ENCODE assay signal across 8 cellular contexts in genomic region chr9:112711050-112711689, GRCh38. TPM values are rescaled to one million over a fixed set of nuclear protein-coding genes. Genes with fewer than 3 reads are reported as not detected.
A peak's percentile ranks its signal among the peaks of the same experiment; 100 is the strongest.
DNase-seq lines count a peak whose midpoint lies in the region; ATAC-seq and TF ChIP-seq lines count a peak whose summit lies in the region.

No MANE protein-coding gene starts in this region.

- no peak overlapping the region for H3K9ac ChIP-seq in IMR-90 (ENCODE audit: low read depth, low read length)

- no peak overlapping the region for H3K4me3 ChIP-seq in IMR-90 (ENCODE audit: insufficient read depth, low read depth, low read length)

- peaks cover 1% of the 10 kb centered on the region; the same call in 1 of the 2 replicates for H3K36me3 ChIP-seq in IMR-90 (ENCODE audit: control insufficient read depth, insufficient read depth, low read length)

- POLR2A ChIA-PET in IMR-90 (lab: Charles Lee; ENCODE audit: unreplicated experiment): no interaction called here

- dilution Hi-C loops in IMR-90 (cut with HindIII; ENCODE audit: low sequenced_read_pairs, unreplicated experiment): no loop called here

- TF ChIP-seq CTCF in C4-2B (conservative IDR thresholded peaks at IDR 0.05) (peak; percentile 71), IMR-90 (conservative IDR thresholded peaks at IDR 0.05; ENCODE audit: low read depth, low read length) (peak; percentile 77)

- no peak overlapping the region for H3K18ac ChIP-seq in IMR-90 (ENCODE audit: low read depth, low read length)

- intact Hi-C loops in IMR-90 (cut with micrococcal nuclease): loop anchor here (2.0 to 10.0 kb wide), 5 partner anchors 194 to 619 kb away; partner anchors contain the start of genes HSDL2 and KIAA1958

- peaks cover 17 to 20% of the 10 kb centered on the region in 2 experiments for H3K79me1 ChIP-seq in IMR-90 (ENCODE audit: low read depth in 1 of 2, low read length in 2 of 2)

- in situ Hi-C loops in IMR-90 (cut with MboI; ENCODE audit: low sequenced_read_pairs): loop anchor here (25.0 kb wide), 2 partner anchors 624 to 949 kb away; no protein-coding TSS in a partner anchor

- H3K27ac ChIP-seq in C4-2B: no peak overlapping the region
- H3K27ac ChIP-seq in IMR-90 (ENCODE audit: insufficient read depth, low read length): no peak overlapping the region

- no peak overlapping the region for H2BK5ac ChIP-seq in IMR-90 (ENCODE audit: low read depth, low read length, poor library complexity, severe bottlenecking)

- H3K23ac ChIP-seq in IMR-90 (ENCODE audit: low read depth, low read length): no peak overlapping the region

- no CpG with 5 or more reads among the region's 7 CpGs for WGBS in IMR-90 (ENCODE audit: extremely low coverage in 2 of 2, insufficient read length in 1 of 2), 2 experiments

- H3K56ac ChIP-seq in IMR-90 (ENCODE audit: extremely low read depth, insufficient read depth, low read length): no peak overlapping the region

- CTCF ChIA-PET in IMR-90 (lab: Yijun Ruan, JAX): interaction anchor here (0.6 kb wide), 1 partner anchor 80 kb away, joined by 4 read pairs; no protein-coding TSS in a partner anchor

- H4K20me1 ChIP-seq in IMR-90 (ENCODE audit: insufficient read depth, low read length): no peaks in the 10 kb centered on the region

- H3K27me3 ChIP-seq in IMR-90 (ENCODE audit: control insufficient read depth, insufficient read depth, low read length): no peaks in the 10 kb centered on the region

- no peak overlapping the region for H4K91ac ChIP-seq in IMR-90 (ENCODE audit: insufficient read depth, low read depth, low read length)

- no peak overlapping the region for H2BK20ac ChIP-seq in IMR-90 (ENCODE audit: low read depth, low read length)

- H2BK120ac ChIP-seq in IMR-90 (ENCODE audit: low read depth, low read length): no peak overlapping the region

- H2BK15ac ChIP-seq in IMR-90 (ENCODE audit: low read depth, low read length): no peak overlapping the region

- no peak overlapping the region for H2AFZ ChIP-seq in IMR-90 (replicated peaks; ENCODE audit: low read length, poor library complexity)

- H3K4ac ChIP-seq in IMR-90 (ENCODE audit: low read depth, low read length): no peak overlapping the region

- no peak overlapping the region for H3K4me2 ChIP-seq in IMR-90 (ENCODE audit: low read depth, low read length)

- DNase-seq in IMR-90 (peak; percentile 64), astrocyte of the hippocampus (ENCODE audit: low read depth, low spot score) (peak; percentile 71), left lobe of liver (ENCODE audit: low spot score) (no peak), epidermal melanocyte (ENCODE audit: insufficient read length, low spot score) (no peak), mucosa of gallbladder (ENCODE audit: low spot score) (no peak)

- BruUV-seq in IMR-90 (replicated peaks; lab: Mats Ljungman, UMichigan): no TSS peak

- no peak overlapping the region for H4K5ac ChIP-seq in IMR-90 (ENCODE audit: low read depth, low read length)

- TF ChIP-seq RAD21 in IMR-90 (IDR thresholded peaks at IDR 0.05; ENCODE audit: low read length): peak; percentile 78

- H3K14ac ChIP-seq in IMR-90 (replicated peaks; ENCODE audit: low read depth, low read length): no peak overlapping the region

- no peaks in the 10 kb centered on the region for H3K4me1 ChIP-seq in IMR-90 (ENCODE audit: control insufficient read depth, insufficient read depth, low read length)

- H2AK5ac ChIP-seq in IMR-90 (ENCODE audit: low read depth, low read length): no peak overlapping the region

- no peaks in the 10 kb centered on the region for H3K9me3 ChIP-seq in IMR-90 (ENCODE audit: control insufficient read depth, insufficient read depth, low read length)

- TF ChIP-seq POLR2A in IMR-90 (IDR thresholded peaks at IDR 0.05; ENCODE audit: low read depth, low read length): no peak

- H4K8ac ChIP-seq in IMR-90 (ENCODE audit: low read depth in 2 of 2, low read length in 2 of 2): no peak overlapping the region

- peak; percentile 82 for ATAC-seq in IMR-90 (ENCODE audit: low read depth)
- ATAC-seq in left lobe of liver: peak; percentile 81
- ATAC-seq in HG02588 (IDR thresholded peaks at IDR 0.05; ENCODE audit: unreplicated experiment): no peak
- no peak for ATAC-seq in GM18511 (IDR thresholded peaks at IDR 0.05; ENCODE audit: unreplicated experiment)

- no peak overlapping the region for H2AK9ac ChIP-seq in IMR-90 (replicated peaks; ENCODE audit: low read depth, low read length, poor library complexity)

- H3K9me1 ChIP-seq in IMR-90 (ENCODE audit: insufficient read depth, low read length): 0 out of 2 replicates have a peak, but pooled peaks cover under 1% of the 10 kb centered on the region

TF ChIP-seq in IMR-90, 13 proteins besides CTCF, POLR2A, EP300 and RAD21:
- peak; percentile 78 for TF ChIP-seq SMC3 (IDR thresholded peaks at IDR 0.05; ENCODE audit: low read depth, low read length)
- TF ChIP-seq USF2 (IDR thresholded peaks at IDR 0.05; ENCODE audit: low read depth, low read length): no peak

RNA-seq across cellular contexts. Expression of gene INIP, which starts 6.7 kb away (rescaled TPM):
- total RNA-seq in IMR-90 (2012; rRNA removed) (15.4 and 23.3 TPM in 2 replicates), left lobe of liver (7.3 TPM), mucosa of gallbladder (21.5 TPM)
- polyA plus RNA-seq in IMR-90 (2012; rRNA removed): 10.7 and 11.1 TPM in 2 replicates
- 2.2 and 4.5 TPM in 2 replicates for polyA plus RNA-seq in IMR-90 (2012; cell fraction: cytosol; rRNA removed)
- polyA plus RNA-seq in IMR-90 (2012; cell fraction: nucleus; rRNA removed; ENCODE audit: low replicate concordance): 0.74 and 3.5 TPM in 2 replicates

RNA-seq across cellular contexts. Expression of gene SNX30, which starts 39.4 kb away (rescaled TPM):
- 18.8 and 23.6 TPM in 2 replicates for total RNA-seq in IMR-90 (2012; rRNA removed)
- polyA plus RNA-seq in IMR-90 (2012; rRNA removed): 7.6 and 8.0 TPM in 2 replicates
- 2.0 and 2.5 TPM in 2 replicates for polyA plus RNA-seq in IMR-90 (2012; cell fraction: cytosol; rRNA removed)
- polyA plus RNA-seq in IMR-90 (2012; cell fraction: nucleus; rRNA removed; ENCODE audit: low replicate concordance): 4.3 and 18.5 TPM in 2 replicates
- 6.0 TPM for total RNA-seq in left lobe of liver
- total RNA-seq in mucosa of gallbladder: 8.9 TPM

Comparison
In these comparisons a context has a peak if more than half of its experiments do, and no peak if none do; other contexts are left out.
1. ATAC-seq: peak in IMR-90 (single experiment) and left lobe of liver (single experiment); none in HG02588 (single experiment) and GM18511 (single experiment).
2. DNase-seq: peak in IMR-90 (single experiment) and astrocyte of the hippocampus (single experiment); none in left lobe of liver (single experiment), epidermal melanocyte (single experiment) and mucosa of gallbladder (single experiment).